9 cellular contexts compared by ENCODE assay signal in genomic region chr2:53740170-53740569, GRCh38. TPM values are rescaled to one million over a fixed set of nuclear protein-coding genes. Genes with fewer than 3 reads are reported as not detected.
A peak's percentile ranks its signal among the peaks of the same experiment; 100 is the strongest.
DNase-seq lines count a peak whose midpoint lies in the region; ATAC-seq, FAIRE-seq and TF ChIP-seq lines count a peak whose summit lies in the region.
"Had no signal": no experiment of that assay in that cellular context is flagged by ENCODE, and none has a peak within 500 bp of the region (broad histone marks: within the 10 kb centered on the region; RNA-seq: fewer than 3 reads in every experiment).

No MANE protein-coding gene starts in this region.

- CTCF ChIA-PET in AG04449 (lab: Yijun Ruan, JAX): interaction anchor here (1.0 to 5.0 kb wide), 9 partner anchors 9 to 316 kb away, joined by 3 to 45 read pairs (median 3); partner anchors contain the start of gene CHAC2
- CTCF ChIA-PET in activated CD4-positive, alpha-beta memory T cell treated with anti-CD3 and anti-CD28 coated beads for 36 hours (lab: Charles Lee): no interaction called here

- peaks cover 0 to 4% of the 10 kb centered on the region in 2 donors for H3K9me3 ChIP-seq in neuronal stem cell (replicated peaks in 1 of 2; ENCODE audit: control insufficient read depth in 2 of 2, insufficient read depth in 1 of 2, low read depth in 1 of 2, low read length in 2 of 2)

- no peak overlapping the region for H2BK120ac ChIP-seq in neuronal stem cell (ENCODE audit: low read depth, low read length)

- POLR2A ChIA-PET in AG04449 (lab: Yijun Ruan, JAX): no interaction called here
- POLR2A ChIA-PET in activated CD4-positive, alpha-beta memory T cell treated with anti-CD3 and anti-CD28 coated beads for 36 hours (lab: Charles Lee): no interaction called here

- no peak overlapping the region for H3K18ac ChIP-seq in neuronal stem cell (ENCODE audit: low read length)

- no peak overlapping the region for H2AK5ac ChIP-seq in neuronal stem cell (ENCODE audit: low read depth, low read length)

- H2BK15ac ChIP-seq in neuronal stem cell (ENCODE audit: low read length): no peak overlapping the region

- H3K27ac ChIP-seq in foreskin keratinocyte (no peak overlapping the region), neuronal stem cell (replicated peaks; ENCODE audit: low read length) (no peak overlapping the region)

- no peak overlapping the region for H3K23ac ChIP-seq in neuronal stem cell (ENCODE audit: low read depth, low read length, poor library complexity)

- H4K91ac ChIP-seq in neuronal stem cell (ENCODE audit: low read depth, low read length, poor library complexity): no peak overlapping the region

- DNase-seq in AG04449 (ENCODE audit: low read depth, low spot score) (no peak), H54 (ENCODE audit: insufficient read length, low spot score) (no peak), SHP77 (lab: John Stamatoyannopoulos, UW) (peak; percentile 82 to 83), foreskin keratinocyte (peak in 1 of 2 donors; percentile 19), neuronal stem cell (ENCODE audit: low spot score) (no peak), mucosa of gallbladder (ENCODE audit: low spot score) (no peak)
- DNase-seq in activated CD4-positive, alpha-beta memory T cell treated with anti-CD3 and anti-CD28 coated beads for 36 hours: no peak
- DNase-seq: T1000 had no signal

- H3K4me3 ChIP-seq in AG04449 (ENCODE audit: low read depth, low read length) (no peak overlapping the region), neuronal stem cell (ENCODE audit: low read length in 2 of 2) (no peak overlapping the region)

- no peak for ATAC-seq in foreskin keratinocyte
- no peak for ATAC-seq in GM18909 (IDR thresholded peaks at IDR 0.05; ENCODE audit: poor library complexity, unreplicated experiment)

- H3K27me3 Mint-ChIP-seq in activated CD4-positive, alpha-beta memory T cell treated with anti-CD3 and anti-CD28 coated beads for 36 hours: no peaks in the 10 kb centered on the region

- no peaks in the 10 kb centered on the region for H3K9me3 Mint-ChIP-seq in activated CD4-positive, alpha-beta memory T cell treated with anti-CD3 and anti-CD28 coated beads for 36 hours

- H3K27me3 ChIP-seq in foreskin keratinocyte (no peaks in the 10 kb centered on the region), neuronal stem cell (ENCODE audit: control insufficient read depth in 3 of 3, insufficient read depth in 3 of 3, low read depth in 1 of 3, low read length in 3 of 3) (no peaks in the 10 kb centered on the region)

- H3K27ac Mint-ChIP-seq in activated CD4-positive, alpha-beta memory T cell treated with anti-CD3 and anti-CD28 coated beads for 36 hours: no peak overlapping the region

- H3K9ac ChIP-seq in neuronal stem cell (ENCODE audit: low read depth, low read length, poor library complexity): no peak overlapping the region

- TF ChIP-seq CTCF in AG04449 (IDR thresholded peaks at IDR 0.05; ENCODE audit: insufficient read depth, low read length, missing control alignments) (peak; percentile 30), foreskin keratinocyte (conservative IDR thresholded peaks at IDR 0.05) (peak; percentile 64)

- no peak overlapping the region for H3K4me3 Mint-ChIP-seq in activated CD4-positive, alpha-beta memory T cell treated with anti-CD3 and anti-CD28 coated beads for 36 hours

- no peak overlapping the region for H3K4ac ChIP-seq in neuronal stem cell (ENCODE audit: low read length)

- peak; percentile 23 for FAIRE-seq in H54 (lab: Jason Lieb, UNC)

- H3K79me1 ChIP-seq in neuronal stem cell (ENCODE audit: low read depth, low read length): no peaks in the 10 kb centered on the region

- intact Hi-C loops in activated CD4-positive, alpha-beta memory T cell treated with anti-CD3 and anti-CD28 coated beads for 36 hours (cut with micrococcal nuclease): no loop called here

- no peak for TF ChIP-seq POLR2A in H54 (IDR thresholded peaks at IDR 0.05; ENCODE audit: low read depth, low read length)

- no peak overlapping the region for H2AFZ ChIP-seq in neuronal stem cell (ENCODE audit: low read length)

- no peak overlapping the region for H3K14ac ChIP-seq in neuronal stem cell (ENCODE audit: low read length)

- H2BK5ac ChIP-seq in neuronal stem cell (ENCODE audit: low read length): no peak overlapping the region

- peaks cover 16% of the 10 kb centered on the region for H3K36me3 Mint-ChIP-seq in activated CD4-positive, alpha-beta memory T cell treated with anti-CD3 and anti-CD28 coated beads for 36 hours

- peaks cover 11% of the 10 kb centered on the region for H3K4me1 Mint-ChIP-seq in activated CD4-positive, alpha-beta memory T cell treated with anti-CD3 and anti-CD28 coated beads for 36 hours (ENCODE audit: low read depth)

- H3K36me3 ChIP-seq in neuronal stem cell (replicated peaks in 1 of 2; ENCODE audit: control insufficient read depth in 2 of 2, insufficient read depth in 2 of 2, low read length in 2 of 2): peaks cover 0 to 43% of the 10 kb centered on the region in 2 donors

- H4K8ac ChIP-seq in neuronal stem cell (ENCODE audit: low read depth, low read length): no peak overlapping the region

- no peak overlapping the region for H2BK12ac ChIP-seq in neuronal stem cell (ENCODE audit: low read length)

- no peak overlapping the region for H3K4me2 ChIP-seq in neuronal stem cell (ENCODE audit: insufficient read depth, low read length, poor library complexity, severe bottlenecking)

- H3K4me1 ChIP-seq in foreskin keratinocyte (no peaks in the 10 kb centered on the region), neuronal stem cell (ENCODE audit: control insufficient read depth in 2 of 2, insufficient read depth in 1 of 2, low read depth in 1 of 2, low read length in 2 of 2) (peaks cover 2 to 5% of the 10 kb centered on the region in 2 donors)

RNA-seq across cellular contexts. Expression of gene CHAC2, which starts 27.4 kb away (rescaled TPM):
- total RNA-seq in foreskin keratinocyte (14.3 TPM in 2 replicates), mucosa of gallbladder (2.2 TPM)
- 11.1 and 13.8 TPM in 2 replicates for polyA plus RNA-seq in foreskin keratinocyte
- polyA plus RNA-seq in neuronal stem cell (2013, experiment 1 of 2): 2.6 TPM
- polyA plus RNA-seq in neuronal stem cell (2013, experiment 2 of 2): 2.4 TPM
- 10 to 100 TPM; 13.2 to 15.0 TPM for total RNA-seq in activated CD4-positive, alpha-beta memory T cell treated with anti-CD3 and anti-CD28 coated beads for 36 hours

RNA-seq across cellular contexts. Expression of gene ASB3, which starts 46.6 kb away (rescaled TPM):
- total RNA-seq in foreskin keratinocyte: 12.0 and 13.8 TPM in 2 replicates
- 6.8 and 7.5 TPM in 2 replicates for polyA plus RNA-seq in foreskin keratinocyte
- polyA plus RNA-seq in neuronal stem cell (2013, experiment 1 of 2): 25.7 TPM
- 27.5 TPM for polyA plus RNA-seq in neuronal stem cell (2013, experiment 2 of 2)
- total RNA-seq in mucosa of gallbladder: 18.7 TPM
- total RNA-seq in activated CD4-positive, alpha-beta memory T cell treated with anti-CD3 and anti-CD28 coated beads for 36 hours: 10 to 100 TPM; 21.1 to 21.9 TPM

RNA-seq across cellular contexts. Expression of gene ERLEC1, which starts 46.7 kb away (rescaled TPM):
- 34.0 and 35.4 TPM in 2 replicates for total RNA-seq in foreskin keratinocyte
- polyA plus RNA-seq in foreskin keratinocyte: 20.7 and 22.1 TPM in 2 replicates
- polyA plus RNA-seq in neuronal stem cell (2013, experiment 1 of 2): 33.7 TPM
- 35.2 TPM for polyA plus RNA-seq in neuronal stem cell (2013, experiment 2 of 2)
- total RNA-seq in mucosa of gallbladder: 50.5 TPM
- 10 to 100 TPM; 26.7 to 27.0 TPM for total RNA-seq in activated CD4-positive, alpha-beta memory T cell treated with anti-CD3 and anti-CD28 coated beads for 36 hours

Comparison
In these comparisons a context has a peak if more than half of its experiments do, and no peak if none do; other contexts are left out.
1. DNase-seq: peak in SHP77 (2 of 2); none in AG04449 (single experiment), H54 (single experiment), neuronal stem cell (single experiment), mucosa of gallbladder (single experiment) and activated CD4-positive, alpha-beta memory T cell treated with anti-CD3 and anti-CD28 coated beads for 36 hours (single experiment).